In genomic region chr11:70872299-70872698, GRCh38 we compare ENCODE assay signal across 11 cellular contexts.
DNase-seq lines count a peak whose midpoint lies in the region; ATAC-seq and TF ChIP-seq lines count a peak whose summit lies in the region.
"Had no signal": no experiment of that assay in that cellular context is flagged by ENCODE, and none has a peak within 500 bp of the region (broad histone marks: within the 10 kb centered on the region; RNA-seq: fewer than 3 reads in every experiment).

No MANE protein-coding gene starts in this region.

- TF ChIP-seq CTCF in H9 (conservative IDR thresholded peaks at IDR 0.05) (no peak), endothelial cell (IDR thresholded peaks at IDR 0.05; ENCODE audit: unreplicated experiment) (no peak), neural crest cell (conservative IDR thresholded peaks at IDR 0.05) (no peak), thyroid gland (IDR thresholded peaks at IDR 0.05) (no peak)

- no peak overlapping the region for H3K4me3 ChIP-seq in thyroid gland (replicated peaks in 1 of 3)

- H3K27ac Mint-ChIP-seq in H9, result peak overlapping the region in 2 of 3 experiments; percentile 91 to 98; a peak in 6 of 7 replicates
- H3K27ac Mint-ChIP-seq in endothelial cell (ENCODE audit: unreplicated experiment), result peak overlapping the region; percentile 100
- H3K27ac Mint-ChIP-seq in neural crest cell (ENCODE audit: unreplicated experiment), result peak overlapping the region; percentile 71
- H3K27ac Mint-ChIP-seq: CD4-positive, alpha-beta memory T cell had no signal

- H3K9me3 ChIP-seq in H9 (ENCODE audit: control insufficient read depth, low read depth, low read length) (no peaks in the 10 kb centered on the region), thyroid gland (no peaks in the 10 kb centered on the region)
- H3K9me3 ChIP-seq: BE2C had no signal

- no peak overlapping the region for H2BK12ac ChIP-seq in H9 (ENCODE audit: insufficient read length, low read depth, low read length)

- no peaks in the 10 kb centered on the region for H3K79me1 ChIP-seq in H9 (ENCODE audit: insufficient read depth, low read depth, low read length, poor library complexity, severe bottlenecking)

- H3K27me3 Mint-ChIP-seq in H9 (ENCODE audit: low read depth) (peaks cover 6% of the 10 kb centered on the region; the same call in 1 of the 2 replicates), endothelial cell (ENCODE audit: unreplicated experiment) (peaks cover 15% of the 10 kb centered on the region), neural crest cell (ENCODE audit: low read depth) (no peaks in the 10 kb centered on the region)

- H3K14ac ChIP-seq in H9 (ENCODE audit: insufficient read depth, low read length), result peak overlapping the region; percentile 74; the same call in 1 of the 2 replicates

- H3K27me3 ChIP-seq in H9 (ENCODE audit: insufficient read depth, low read length) (no peaks in the 10 kb centered on the region), thyroid gland (no peaks in the 10 kb centered on the region)

- no peaks in the 10 kb centered on the region for H3K36me3 ChIP-seq in thyroid gland
- H3K36me3 ChIP-seq: BE2C had no signal

- WGBS in H9 (ENCODE audit: extremely low coverage, insufficient read length, low lambda C conversion rate), result no CpG with 5 or more reads among the region's 11 CpGs
- WGBS in thyroid gland, 2 donors, result 70 to 71% methylated on average over 11 of the region's 11 CpGs

- peaks cover 8% of the 10 kb centered on the region; the same call in 1 of the 2 replicates for H3K4me1 ChIP-seq in H9 (ENCODE audit: insufficient read depth, low read length)
- H3K4me1 ChIP-seq in thyroid gland, result peaks cover 30 to 33% of the 10 kb centered on the region in 2 donors
- H3K4me1 ChIP-seq: BE2C had no signal

- H2AK5ac ChIP-seq in H9 (ENCODE audit: insufficient read length, low read length), result no peak overlapping the region

- no peak overlapping the region for H2BK15ac ChIP-seq in H9 (ENCODE audit: low read depth, low read length)

- no peak overlapping the region for H3K23ac ChIP-seq in H9 (ENCODE audit: insufficient read length, low read depth, low read length)

- H3K4me2 ChIP-seq in H9 (ENCODE audit: insufficient read depth, insufficient read length, low read length), result no peak overlapping the region

- no peak for ATAC-seq in left colon

- H3K56ac ChIP-seq in H9 (ENCODE audit: insufficient read length, low read depth, low read length), result no peak overlapping the region

- no peak overlapping the region for H4K5ac ChIP-seq in H9 (ENCODE audit: insufficient read length, low read depth, low read length)

- no peaks in the 10 kb centered on the region; a peak in 1 of 7 replicates for H3K36me3 Mint-ChIP-seq in H9 (ENCODE audit: insufficient read depth in 1 of 3, low read depth in 3 of 3)
- peaks cover 5% of the 10 kb centered on the region for H3K36me3 Mint-ChIP-seq in endothelial cell (ENCODE audit: low read depth, unreplicated experiment)
- no peaks in the 10 kb centered on the region for H3K36me3 Mint-ChIP-seq in neural crest cell (ENCODE audit: low read depth)
- H3K36me3 Mint-ChIP-seq: CD4-positive, alpha-beta memory T cell had no signal

- H2BK5ac ChIP-seq in H9 (ENCODE audit: insufficient read length, low read length), result no peak overlapping the region

- no peaks in the 10 kb centered on the region for H3K9me3 Mint-ChIP-seq in H9
- H3K9me3 Mint-ChIP-seq in endothelial cell (ENCODE audit: unreplicated experiment), result no peaks in the 10 kb centered on the region
- H3K9me3 Mint-ChIP-seq in neural crest cell, result no peaks in the 10 kb centered on the region
- H3K9me3 Mint-ChIP-seq: CD4-positive, alpha-beta memory T cell had no signal

- peaks cover 29 to 37% of the 10 kb centered on the region in 2 experiments for H3K4me1 Mint-ChIP-seq in H9
- H3K4me1 Mint-ChIP-seq in endothelial cell (ENCODE audit: unreplicated experiment), result peaks cover 53% of the 10 kb centered on the region
- H3K4me1 Mint-ChIP-seq in neural crest cell, result peaks cover 33% of the 10 kb centered on the region

- H3K4ac ChIP-seq in H9 (ENCODE audit: low read depth, low read length), result no peak overlapping the region; the same call in 1 of the 2 replicates

- no peak overlapping the region for H2AFZ ChIP-seq in H9 (ENCODE audit: low read length)

- no peaks in the 10 kb centered on the region for H4K20me1 ChIP-seq in H9 (ENCODE audit: control insufficient read depth, insufficient read depth, insufficient read length)

- H3K23me2 ChIP-seq in H9 (ENCODE audit: insufficient read length, low read depth, low read length, poor library complexity, severe bottlenecking), result no peaks in the 10 kb centered on the region

- H3T11ph ChIP-seq in H9 (ENCODE audit: low read length), result no peak overlapping the region

- H3K4me3 Mint-ChIP-seq in H9 (peak overlapping the region in 1 of 2 experiments; percentile 44; a peak in 1 of 5 replicates), endothelial cell (ENCODE audit: unreplicated experiment) (no peak overlapping the region), neural crest cell (no peak overlapping the region)
- H3K4me3 Mint-ChIP-seq: CD4-positive, alpha-beta memory T cell had no signal

- no peak overlapping the region for H3K9ac ChIP-seq in H9 (ENCODE audit: extremely low read depth, insufficient read length, low read length)

- H3K27ac ChIP-seq in H9 (ENCODE audit: insufficient read length, low read depth, low read length), result no peak overlapping the region
- peak overlapping the region; percentile 24 to 46 (median 27) for H3K27ac ChIP-seq in thyroid gland
- H3K27ac ChIP-seq: C4-2B had no signal

- H4K91ac ChIP-seq in H9 (ENCODE audit: insufficient read length, low read depth, low read length), result peak overlapping the region; percentile 34

- H2BK120ac ChIP-seq in H9 (ENCODE audit: low read depth, low read length, poor library complexity, severe bottlenecking), result peak overlapping the region; percentile 39

- no peaks in the 10 kb centered on the region for H3K79me2 ChIP-seq in H9 (ENCODE audit: insufficient read depth, low read length)

- peak overlapping the region; percentile 80 for H3K18ac ChIP-seq in H9 (ENCODE audit: insufficient read length, low read depth, low read length)

- intact Hi-C loops in thyroid gland (cut with DNase I), result no loop called here
- intact Hi-C loops in left colon (cut with DNase I, micrococcal nuclease), result no loop called here

- no peak overlapping the region for H4K8ac ChIP-seq in H9 (replicated peaks; ENCODE audit: insufficient read length, low read depth, low read length)

- H2BK20ac ChIP-seq in H9 (ENCODE audit: low read depth, low read length, poor library complexity, severe bottlenecking), result no peak overlapping the region

- DNase-seq in H9 (no peak), endothelial cell (ENCODE audit: low spot score) (no peak), neural crest cell (ENCODE audit: low read depth, low spot score) (no peak), thyroid gland (peak in 1 of 2 donors; percentile 8), left colon (no peak), NCI-H524 treated with DMSO at 0.1 percent for 48 hours (lab: John Stamatoyannopoulos, UW) (no peak), islet precursor cell (no peak)
- DNase-seq: BE2C; CD4-positive, alpha-beta memory T cell; GF-D8 had no signal

- no peak for TF ChIP-seq POLR2A in thyroid gland (IDR thresholded peaks at IDR 0.05)
